8 cellular contexts compared by ENCODE assay signal in the genomic region with DNA sequence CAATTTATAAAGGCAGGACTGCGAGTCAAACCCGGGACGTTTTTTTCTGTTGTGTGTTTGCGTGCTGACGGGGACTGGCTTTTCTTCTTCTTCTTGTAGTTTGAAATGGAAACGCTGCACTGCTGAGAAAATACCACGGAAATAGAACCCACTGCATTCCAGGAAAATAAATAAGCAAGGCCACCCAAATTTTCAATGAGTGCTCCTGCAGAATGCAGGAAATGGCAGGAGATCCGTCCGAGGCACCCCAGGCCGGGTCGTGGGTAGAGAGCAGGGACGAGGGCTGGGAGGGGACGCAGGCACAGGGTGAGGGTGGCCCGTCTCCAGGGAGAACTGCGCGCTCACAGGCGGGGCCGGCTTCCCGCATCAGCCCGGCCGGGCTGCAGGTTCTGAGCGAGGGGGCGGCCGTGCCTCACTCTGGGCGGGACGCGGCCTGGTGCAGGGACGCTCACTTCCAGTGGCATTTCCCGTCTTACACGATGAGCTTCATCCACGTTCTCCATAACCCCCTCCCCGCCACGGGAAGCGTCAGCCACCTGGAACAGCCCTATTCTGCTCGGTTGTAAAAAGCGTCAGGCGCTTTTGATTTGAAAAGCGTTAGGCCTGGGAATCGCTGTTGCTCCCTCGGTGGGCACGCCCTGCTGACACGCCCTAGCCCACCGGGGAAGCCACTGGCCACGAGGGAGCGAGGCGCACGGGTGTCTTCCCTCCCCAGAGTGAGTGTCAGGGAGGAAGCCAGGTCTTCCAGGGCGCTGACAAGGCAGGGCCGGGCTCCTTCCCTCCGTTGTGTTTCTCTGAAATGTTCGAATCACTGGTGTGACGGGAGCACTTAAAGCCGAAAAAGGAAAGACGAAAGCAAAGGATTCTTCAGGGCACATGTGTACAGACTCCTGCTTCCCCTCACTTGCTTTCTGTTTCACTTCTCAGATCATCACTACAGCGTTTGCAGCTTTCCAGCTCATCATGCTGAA. TPM values are rescaled to one million over a fixed set of nuclear protein-coding genes. Genes with fewer than 3 reads are reported as not detected.
DNase-seq lines count a peak whose midpoint lies in the region; ATAC-seq and TF ChIP-seq lines count a peak whose summit lies in the region.

No MANE protein-coding gene starts in this region.

- H3K4me3 ChIP-seq in Caco-2 (ENCODE audit: low read depth, low read length): peak overlapping the region; percentile 40
- H3K4me3 ChIP-seq in brain microvascular endothelial cell (ENCODE audit: low read depth, low read length): peak overlapping the region; percentile 67
- H3K4me3 ChIP-seq in iPS-20b (ENCODE audit: low read length): peak overlapping the region; percentile 69
- H3K4me3 ChIP-seq in skeletal muscle tissue (ENCODE audit: low read length in 3 of 3): peak overlapping the region; percentile 72 to 85 (median 80)

- TF ChIP-seq CTCF in Caco-2 (IDR thresholded peaks at IDR 0.05; ENCODE audit: insufficient read depth in 1 of 2, low read depth in 1 of 2, low read length in 1 of 2, severe bottlenecking in 1 of 2, unreplicated experiment in 1 of 2) (no peak), brain microvascular endothelial cell (IDR thresholded peaks at IDR 0.05; ENCODE audit: low read depth, low read length, missing control alignments) (no peak)

- H3K36me3 Mint-ChIP-seq in Caco-2 (ENCODE audit: insufficient read depth, unreplicated experiment): no peaks in the 10 kb centered on the region

- no peaks in the 10 kb centered on the region for H3K27me3 ChIP-seq in Caco-2 (replicated peaks; ENCODE audit: control insufficient read depth, insufficient read depth, low read length)
- H3K27me3 ChIP-seq in brain microvascular endothelial cell (replicated peaks): no peaks in the 10 kb centered on the region
- peaks cover 24% of the 10 kb centered on the region for H3K27me3 ChIP-seq in iPS-20b (ENCODE audit: insufficient read depth, low read length)
- peaks cover 6 to 11% (median 10%) of the 10 kb centered on the region in 3 donors for H3K27me3 ChIP-seq in skeletal muscle tissue (ENCODE audit: control insufficient read depth in 3 of 3, insufficient read depth in 3 of 3, low read length in 3 of 3)

- H3K9ac ChIP-seq in iPS-20b (ENCODE audit: low read depth, low read length) (peak overlapping the region; percentile 27; the same call in 1 of the 2 replicates), skeletal muscle tissue (ENCODE audit: low read depth in 1 of 3, low read length in 3 of 3) (peak overlapping the region; percentile 69 to 82 (median 76))

- DNase-seq in Caco-2: peak; percentile 34 to 43
- peak; percentile 24 for DNase-seq in HK-2 (ENCODE audit: unreplicated experiment)
- DNase-seq in T-helper 22 cell (ENCODE audit: low read depth): peak; percentile 14
- peak; percentile 60 for DNase-seq in brain microvascular endothelial cell
- DNase-seq in T1000 (lab: John Stamatoyannopoulos, UW): no peak

- H3K9me3 ChIP-seq in Caco-2: no peaks in the 10 kb centered on the region
- no peaks in the 10 kb centered on the region for H3K9me3 ChIP-seq in iPS-20b (ENCODE audit: insufficient read depth, low read depth, low read length)
- no peaks in the 10 kb centered on the region for H3K9me3 ChIP-seq in skeletal muscle tissue (ENCODE audit: control insufficient read depth in 3 of 3, low read length in 3 of 3)

- no peaks in the 10 kb centered on the region for H3K9me3 Mint-ChIP-seq in Caco-2 (ENCODE audit: unreplicated experiment)

- intact Hi-C loops in Caco-2 (cut with micrococcal nuclease; ENCODE audit: unreplicated experiment): no loop called here

- BruUV-seq in Caco-2 (replicated peaks; lab: Mats Ljungman, UMichigan): no TSS peak

- H3K27ac ChIP-seq in brain microvascular endothelial cell (peak overlapping the region; percentile 75), iPS-20b (ENCODE audit: low read length) (no peak overlapping the region), skeletal muscle tissue (ENCODE audit: low read depth, low read length) (peak overlapping the region; percentile 75)

- peak; percentile 85 for ATAC-seq in GM19455 (IDR thresholded peaks at IDR 0.05; ENCODE audit: unreplicated experiment)

- H3K27me3 Mint-ChIP-seq in Caco-2 (ENCODE audit: insufficient read depth, unreplicated experiment): peaks cover 2% of the 10 kb centered on the region

- peak overlapping the region; percentile 71 for H3K4me3 Mint-ChIP-seq in Caco-2 (ENCODE audit: unreplicated experiment)

- CTCF ChIA-PET in Caco-2 (lab: Charles Lee): no interaction called here

- H3K36me3 ChIP-seq in Caco-2 (ENCODE audit: control insufficient read depth, insufficient read depth, low read length) (no peaks in the 10 kb centered on the region), brain microvascular endothelial cell (replicated peaks) (no peaks in the 10 kb centered on the region), iPS-20b (ENCODE audit: insufficient read depth, low read depth, low read length) (no peaks in the 10 kb centered on the region), skeletal muscle tissue (ENCODE audit: control insufficient read depth in 3 of 3, insufficient read depth in 3 of 3, low read length in 3 of 3) (no peaks in the 10 kb centered on the region)

- H3K27ac Mint-ChIP-seq in Caco-2 (ENCODE audit: unreplicated experiment): no peak overlapping the region

- in situ Hi-C loops in brain microvascular endothelial cell (cut with HindIII; ENCODE audit: low pct_ligation_motif_present, low sequenced_read_pairs): no loop called here

- no peaks in the 10 kb centered on the region for H3K4me1 ChIP-seq in Caco-2
- peaks cover 18% of the 10 kb centered on the region; the same call in 1 of the 2 replicates for H3K4me1 ChIP-seq in iPS-20b (ENCODE audit: insufficient read depth, low read length)
- H3K4me1 ChIP-seq in skeletal muscle tissue (ENCODE audit: control insufficient read depth in 3 of 3, insufficient read depth in 3 of 3, low read length in 3 of 3): peaks cover 0 to 12% (median 11%) of the 10 kb centered on the region in 3 donors

- POLR2A ChIA-PET in Caco-2 (lab: Charles Lee): no interaction called here

- H3K4me1 Mint-ChIP-seq in Caco-2 (ENCODE audit: low read depth, unreplicated experiment): no peaks in the 10 kb centered on the region

RNA-seq across cellular contexts. Expression of gene EXOC2, which starts 17.9 kb away (rescaled TPM):
- total RNA-seq in Caco-2 (2022): 19.8 and 21.4 TPM in 2 replicates
- total RNA-seq in skeletal muscle tissue: 26.6 TPM

RNA-seq across cellular contexts. Expression of gene HUS1B, which starts 54.0 kb away (rescaled TPM):
- total RNA-seq in Caco-2 (2022) (0.74 and 0.79 TPM in 2 replicates), skeletal muscle tissue (1.0 TPM)
